In genomic region chr10:119302591-119303253, GRCh38 we compare ENCODE assay signal across 12 cellular contexts.
DNase-seq lines count a peak whose midpoint lies in the region; ATAC-seq and TF ChIP-seq lines count a peak whose summit lies in the region.
"Had no signal": no experiment of that assay in that cellular context is flagged by ENCODE, and none has a peak within 500 bp of the region (broad histone marks: within the 10 kb centered on the region; RNA-seq: fewer than 3 reads in every experiment).

No MANE protein-coding gene starts in this region.

- H3K4me1 ChIP-seq in effector memory CD4-positive, alpha-beta T cell (ENCODE audit: control insufficient read depth, insufficient read depth, low read length, poor library complexity, severe bottlenecking), result peaks cover 59% of the 10 kb centered on the region
- H3K4me1 ChIP-seq in sigmoid colon, result peaks cover 0 to 93% (median 82%) of the 10 kb centered on the region in 4 donors

- TF ChIP-seq EP300 in sigmoid colon (IDR thresholded peaks at IDR 0.05), result no peak

- TF ChIP-seq POLR2A in sigmoid colon (IDR thresholded peaks at IDR 0.05), result no peak

- no peaks in the 10 kb centered on the region for H3K27me3 ChIP-seq in effector memory CD4-positive, alpha-beta T cell (replicated peaks; ENCODE audit: control insufficient read depth, insufficient read depth, low read length, poor library complexity, severe bottlenecking)
- H3K27me3 ChIP-seq in sigmoid colon, result no peaks in the 10 kb centered on the region
- H3K27me3 ChIP-seq: ovary had no signal

- H3K4me3 Mint-ChIP-seq in IgD-negative memory B cell, result peak overlapping the region in 3 of 4 donors; percentile 58 to 71 (median 63)

- H3K27me3 Mint-ChIP-seq in IgD-negative memory B cell, result no peaks in the 10 kb centered on the region

- H3K36me3 ChIP-seq in effector memory CD4-positive, alpha-beta T cell (ENCODE audit: control insufficient read depth, insufficient read depth, low read length), result no peaks in the 10 kb centered on the region
- H3K36me3 ChIP-seq in sigmoid colon, result no peaks in the 10 kb centered on the region
- H3K36me3 ChIP-seq: ovary had no signal

- H3K27ac Mint-ChIP-seq in IgD-negative memory B cell, result peak overlapping the region; percentile 73 to 100 (median 88)

- no peak for TF ChIP-seq CTCF in sigmoid colon (IDR thresholded peaks at IDR 0.05)

- no peaks in the 10 kb centered on the region for H3K9me3 ChIP-seq in effector memory CD4-positive, alpha-beta T cell (ENCODE audit: control insufficient read depth, low read length)
- no peaks in the 10 kb centered on the region for H3K9me3 ChIP-seq in sigmoid colon
- H3K9me3 ChIP-seq: ovary had no signal

- no peak for ATAC-seq in HG03439 (IDR thresholded peaks at IDR 0.05; ENCODE audit: unreplicated experiment)
- no peak for ATAC-seq in GM18511 (IDR thresholded peaks at IDR 0.05; ENCODE audit: unreplicated experiment)

- H3K36me3 Mint-ChIP-seq in IgD-negative memory B cell, result peaks cover 2% of the 10 kb centered on the region

- intact Hi-C loops in sigmoid colon (cut with DNase I), result loop anchor here (5.0 kb wide), 1 partner anchor 50 kb away; no protein-coding TSS in a partner anchor

- 56 to 83% methylated on average over 12 of the region's 12 CpGs for WGBS in sigmoid colon, 2 donors

- H3K27ac ChIP-seq in effector memory CD4-positive, alpha-beta T cell (ENCODE audit: insufficient read depth, low read length, poor library complexity, severe bottlenecking), result peak overlapping the region; percentile 80
- H3K27ac ChIP-seq in sigmoid colon, result peak overlapping the region; percentile 66 to 92 (median 76)
- H3K27ac ChIP-seq: 22Rv1, ovary had no signal

- peaks cover 58 to 82% (median 63%) of the 10 kb centered on the region in 3 donors for H3K4me1 Mint-ChIP-seq in IgD-negative memory B cell

- DNase-seq in DMS53 (lab: John Stamatoyannopoulos, UW) (peak; percentile 36), DMS53 treated with DMSO at 0.1 percent for 48 hours (lab: John Stamatoyannopoulos, UW; ENCODE audit: unreplicated experiment) (no peak), sigmoid colon (no peak), T-helper 9 cell (no peak)
- no peak for DNase-seq in effector memory CD4-positive, alpha-beta T cell
- DNase-seq: NCI-H1930; ovary; stimulated activated CD4-positive, alpha-beta T cell treated with anti-CD3 and anti-CD28 coated beads, Interleukin-4, amount 100 ng/mL, for 24 hours had no signal

- no peak overlapping the region for H3K4me3 ChIP-seq in effector memory CD4-positive, alpha-beta T cell (ENCODE audit: insufficient read depth, low read depth, low read length, poor library complexity, severe bottlenecking)
- H3K4me3 ChIP-seq in sigmoid colon, result no peak overlapping the region
- H3K4me3 ChIP-seq: ovary had no signal

- peaks cover 0 to 3% (median 2%) of the 10 kb centered on the region in 3 donors for H3K9me3 Mint-ChIP-seq in IgD-negative memory B cell
